25 cellular contexts compared by ENCODE assay signal in the genomic region with DNA sequence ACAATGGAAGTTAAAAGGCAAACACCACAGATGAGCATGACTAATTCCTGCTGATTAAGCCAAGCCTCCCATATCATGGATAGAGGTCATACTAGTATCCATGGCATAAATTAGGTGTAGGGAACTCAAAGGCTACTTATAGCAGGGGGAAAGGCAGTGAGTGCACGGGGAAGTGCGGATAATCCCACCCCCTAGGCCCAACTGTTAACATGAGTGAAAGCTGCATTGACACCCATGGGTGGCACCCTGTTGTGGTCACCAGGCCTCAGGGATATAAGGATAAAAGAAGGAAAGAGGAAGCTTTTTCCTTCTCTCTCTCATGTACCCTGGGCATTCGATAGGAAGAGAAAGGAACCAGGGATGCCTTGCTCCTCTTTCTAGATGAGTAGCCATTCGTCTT.
A peak's percentile ranks its signal among the peaks of the same experiment; 100 is the strongest.
DNase-seq lines count a peak whose midpoint lies in the region; ATAC-seq, FAIRE-seq and TF ChIP-seq lines count a peak whose summit lies in the region.
"Had no signal": no experiment of that assay in that cellular context is flagged by ENCODE, and none has a peak within 500 bp of the region (broad histone marks: within the 10 kb centered on the region; RNA-seq: fewer than 3 reads in every experiment).

No MANE protein-coding gene starts in this region.

- ATAC-seq in HepG2 (no peak), right lobe of liver (no peak), GM18858 (IDR thresholded peaks at IDR 0.05; ENCODE audit: unreplicated experiment) (no peak)

- no peaks in the 10 kb centered on the region for H3K36me3 Mint-ChIP-seq in MCF 10A (ENCODE audit: insufficient read depth, unreplicated experiment)
- H3K36me3 Mint-ChIP-seq: CD14-positive monocyte; CD4-positive, alpha-beta memory T cell; CD4-positive, CD25-positive, alpha-beta regulatory T cell; CD8-positive, alpha-beta memory T cell had no signal

- WGBS in HepG2 (ENCODE audit: low lambda C conversion rate): 24% methylated on average over 4 of the region's 4 CpGs
- 78% methylated on average over 4 of the region's 4 CpGs for WGBS in right lobe of liver (ENCODE audit: insufficient coverage, low coverage, low lambda C conversion rate, missing lambda C conversion rate)

- POLR2A ChIA-PET in HepG2 (lab: Yijun Ruan, JAX) (no interaction called here), MCF 10A (lab: Yijun Ruan, JAX) (interaction anchor here (1.1 kb wide), 1 partner anchor 14 kb away, joined by 3 read pairs; no protein-coding TSS in a partner anchor), GM10248 (lab: Yijun Ruan, JAX) (no interaction called here)

- H3K79me2 ChIP-seq in HepG2 (ENCODE audit: insufficient read depth, low read length): no peaks in the 10 kb centered on the region

- TF ChIP-seq EP300 in HepG2 (IDR thresholded peaks at IDR 0.05; ENCODE audit: low read depth in 2 of 2, low read length in 2 of 2) (no peak), HepG2 (CRISPR knock-in tag; IDR thresholded peaks at IDR 0.05; ENCODE audit: borderline replicate concordance) (no peak)

- BruUV-seq in HepG2 (replicated peaks; lab: Mats Ljungman, UMichigan) (no TSS peak), MCF 10A (replicated peaks; lab: Mats Ljungman, UMichigan) (no TSS peak)

- FAIRE-seq in HepG2 (lab: Jason Lieb, UNC): no peak
- FAIRE-seq: A204.1, GM12891 had no signal

- H3K4me3 ChIP-seq in HepG2 (replicated peaks in 1 of 3; ENCODE audit: insufficient read depth in 1 of 3, low read depth in 2 of 3, low read length in 3 of 3) (no peak overlapping the region), right lobe of liver (no peak overlapping the region), SJCRH30 (no peak overlapping the region)
- H3K4me3 ChIP-seq: BLaER1 had no signal

- H3K27me3 ChIP-seq in HepG2 (ENCODE audit: control insufficient read depth in 1 of 2, insufficient read depth in 2 of 2, low read length in 2 of 2): no peaks in the 10 kb centered on the region
- H3K27me3 ChIP-seq in right lobe of liver: no peaks in the 10 kb centered on the region
- no peaks in the 10 kb centered on the region for H3K27me3 ChIP-seq in SJCRH30
- H3K27me3 ChIP-seq: BE2C, BLaER1 had no signal

- H3K4me1 ChIP-seq in HepG2 (ENCODE audit: insufficient read depth, low read length) (no peaks in the 10 kb centered on the region), right lobe of liver (no peaks in the 10 kb centered on the region), SJCRH30 (peaks cover 8% of the 10 kb centered on the region)
- H3K4me1 ChIP-seq: BE2C, BLaER1 had no signal

- in situ Hi-C loops in HepG2 (cut with HindIII; ENCODE audit: extremely low pct_ligation_motif_present, low pct_unique_long_range_greater_than_20kb): no loop called here

- H3K9me3 ChIP-seq in HepG2 (ENCODE audit: low read length) (peaks cover 84% of the 10 kb centered on the region), right lobe of liver (no peaks in the 10 kb centered on the region), SJCRH30 (replicated peaks) (peaks cover 19% of the 10 kb centered on the region)
- H3K9me3 ChIP-seq: BE2C had no signal

- DNase-seq in HepG2 (ENCODE audit: low spot score) (no peak), right lobe of liver (no peak), HT1080 (ENCODE audit: low read depth) (peak; percentile 15), SJCRH30 (no peak), MCF 10A (ENCODE audit: unreplicated experiment) (no peak), GM10248 (ENCODE audit: extremely low spot score) (no peak)
- DNase-seq: 8988T; ACHN; BE2C; C1 segment of cervical spinal cord; CD4-positive, alpha-beta memory T cell; CD4-positive, CD25-positive, alpha-beta regulatory T cell; CD8-positive, alpha-beta memory T cell; COR-L47; DMS 273 treated with DMSO at 0.1 percent for 48 hours; DMS153; DMS79; DND-41; EL; GDM1 had no signal

- no peaks in the 10 kb centered on the region for H3K27me3 Mint-ChIP-seq in MCF 10A (ENCODE audit: insufficient read depth, unreplicated experiment)
- H3K27me3 Mint-ChIP-seq: CD4-positive, alpha-beta memory T cell; CD4-positive, CD25-positive, alpha-beta regulatory T cell; CD8-positive, alpha-beta memory T cell had no signal

- no peaks in the 10 kb centered on the region for H3K9me3 Mint-ChIP-seq in MCF 10A (ENCODE audit: unreplicated experiment)

- CTCF ChIA-PET in HepG2 (lab: Yijun Ruan, JAX; ENCODE audit: low intra/inter-chr PET ratio, low total read pairs): no interaction called here
- CTCF ChIA-PET in MCF 10A (lab: Yijun Ruan, JAX): interaction anchor here (0.5 to 0.8 kb wide), 3 partner anchors 24 to 297 kb away, joined by 3 read pairs; no protein-coding TSS in a partner anchor
- CTCF ChIA-PET in GM10248 (lab: Yijun Ruan, JAX): interaction anchor here (1.6 kb wide), 1 partner anchor 8 kb away, joined by 3 read pairs; no protein-coding TSS in a partner anchor

- TF ChIP-seq POLR2A in HepG2 (IDR thresholded peaks at IDR 0.05; ENCODE audit: insufficient read depth in 1 of 2, low read depth in 2 of 2, low read length in 2 of 2) (no peak), right lobe of liver (IDR thresholded peaks at IDR 0.05) (no peak)

- no peak overlapping the region for H2AFZ ChIP-seq in HepG2 (ENCODE audit: low read length)

- H3K4me2 ChIP-seq in HepG2 (ENCODE audit: low read depth, low read length): no peak overlapping the region
- H3K4me2 ChIP-seq: BLaER1 had no signal

- H3K27ac Mint-ChIP-seq in MCF 10A (ENCODE audit: low read depth, unreplicated experiment): no peak overlapping the region
- H3K27ac Mint-ChIP-seq: CD14-positive monocyte; CD4-positive, alpha-beta memory T cell; CD4-positive, CD25-positive, alpha-beta regulatory T cell; CD8-positive, alpha-beta memory T cell had no signal

- intact Hi-C loops in HepG2 (cut with micrococcal nuclease; ENCODE audit: unreplicated experiment) (no loop called here), right lobe of liver (cut with DNase I) (no loop called here), MCF 10A (cut with micrococcal nuclease) (no loop called here)

- no peak overlapping the region for H3K4me3 Mint-ChIP-seq in MCF 10A (ENCODE audit: unreplicated experiment)
- H3K4me3 Mint-ChIP-seq: CD14-positive monocyte; CD4-positive, alpha-beta memory T cell; CD8-positive, alpha-beta memory T cell had no signal

- TF ChIP-seq CTCF in HepG2 (CRISPR knock-in tag; IDR thresholded peaks at IDR 0.05) (no peak), right lobe of liver (IDR thresholded peaks at IDR 0.05) (no peak), MCF 10A (IDR thresholded peaks at IDR 0.05; ENCODE audit: unreplicated experiment) (no peak), GM10248 (IDR thresholded peaks at IDR 0.05; ENCODE audit: control extremely low read depth, extremely low read depth, low read depth, missing control alignments) (no peak)

- H3K27ac ChIP-seq in HepG2 (ENCODE audit: extremely low read length, insufficient read depth, low read length) (no peak overlapping the region), right lobe of liver (no peak overlapping the region), SJCRH30 (peak overlapping the region; percentile 43)
- H3K27ac ChIP-seq: BLaER1 had no signal

- H4K20me1 ChIP-seq in HepG2 (ENCODE audit: insufficient read depth, low read length): no peaks in the 10 kb centered on the region
- H4K20me1 ChIP-seq: BLaER1 had no signal

- TF ChIP-seq RAD21 in HepG2 (CRISPR knock-in tag; IDR thresholded peaks at IDR 0.05): no peak

- H3K36me3 ChIP-seq in HepG2 (replicated peaks in 1 of 2; ENCODE audit: control insufficient read depth in 1 of 2, insufficient read depth in 2 of 2, low read length in 2 of 2): no peaks in the 10 kb centered on the region
- H3K36me3 ChIP-seq in right lobe of liver: no peaks in the 10 kb centered on the region
- no peaks in the 10 kb centered on the region for H3K36me3 ChIP-seq in SJCRH30
- H3K36me3 ChIP-seq: BE2C, BLaER1 had no signal

- no peak overlapping the region for H3K9ac ChIP-seq in HepG2 (ENCODE audit: insufficient read depth, low read depth, low read length)
- H3K9ac ChIP-seq: BLaER1 had no signal

- H3K4me1 Mint-ChIP-seq in MCF 10A (ENCODE audit: insufficient read depth, unreplicated experiment): peaks cover 11% of the 10 kb centered on the region
- H3K4me1 Mint-ChIP-seq: CD14-positive monocyte; CD4-positive, CD25-positive, alpha-beta regulatory T cell had no signal

TF ChIP-seq in HepG2, 621 proteins besides CTCF, POLR2A, EP300 and RAD21:
- TF ChIP-seq, protein P1, sequence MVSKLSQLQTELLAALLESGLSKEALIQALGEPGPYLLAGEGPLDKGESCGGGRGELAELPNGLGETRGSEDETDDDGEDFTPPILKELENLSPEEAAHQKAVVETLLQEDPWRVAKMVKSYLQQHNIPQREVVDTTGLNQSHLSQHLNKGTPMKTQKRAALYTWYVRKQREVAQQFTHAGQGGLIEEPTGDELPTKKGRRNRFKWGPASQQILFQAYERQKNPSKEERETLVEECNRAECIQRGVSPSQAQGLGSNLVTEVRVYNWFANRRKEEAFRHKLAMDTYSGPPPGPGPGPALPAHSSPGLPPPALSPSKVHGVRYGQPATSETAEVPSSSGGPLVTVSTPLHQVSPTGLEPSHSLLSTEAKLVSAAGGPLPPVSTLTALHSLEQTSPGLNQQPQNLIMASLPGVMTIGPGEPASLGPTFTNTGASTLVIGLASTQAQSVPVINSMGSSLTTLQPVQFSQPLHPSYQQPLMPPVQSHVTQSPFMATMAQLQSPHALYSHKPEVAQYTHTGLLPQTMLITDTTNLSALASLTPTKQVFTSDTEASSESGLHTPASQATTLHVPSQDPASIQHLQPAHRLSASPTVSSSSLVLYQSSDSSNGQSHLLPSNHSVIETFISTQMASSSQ (IDR thresholded peaks at IDR 0.05; ENCODE audit: low read depth): no peak
- TF ChIP-seq, protein P1 (CRISPR knock-in tag; IDR thresholded peaks at IDR 0.05; ENCODE audit: borderline replicate concordance): no peak
- TF ChIP-seq ZNF616 (CRISPR knock-in tag; IDR thresholded peaks at IDR 0.05; ENCODE audit: low read depth): peak; percentile 99
- TF ChIP-seq ZNF33A (CRISPR knock-in tag; IDR thresholded peaks at IDR 0.05; ENCODE audit: borderline replicate concordance): no peak
- no peak for TF ChIP-seq MIXL1 (CRISPR knock-in tag; IDR thresholded peaks at IDR 0.05)
